19 cellular contexts compared by ENCODE assay signal in the genomic region with DNA sequence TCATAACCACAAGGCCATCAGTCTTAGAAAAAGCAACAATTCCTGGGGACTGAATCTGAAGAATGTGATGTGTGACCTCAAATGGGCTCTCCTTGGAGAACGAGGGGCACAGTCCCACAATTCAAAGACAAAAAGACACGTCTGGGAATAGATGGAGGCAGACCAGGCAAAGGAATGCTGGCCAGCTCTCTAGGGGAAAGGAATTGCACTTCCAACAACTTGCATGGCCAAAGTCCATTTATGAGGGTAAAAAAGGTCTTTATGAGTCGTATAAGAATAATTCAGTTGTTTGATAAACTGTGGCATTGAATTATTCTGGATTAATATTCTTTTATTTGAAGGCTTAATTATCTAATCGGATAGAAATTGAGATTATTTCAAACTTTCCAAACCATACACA.
DNase-seq lines count a peak whose midpoint lies in the region; ATAC-seq, FAIRE-seq and TF ChIP-seq lines count a peak whose summit lies in the region.
"Had no signal": no experiment of that assay in that cellular context is flagged by ENCODE, and none has a peak within 500 bp of the region (broad histone marks: within the 10 kb centered on the region; RNA-seq: fewer than 3 reads in every experiment).

No MANE protein-coding gene starts in this region.

- POLR2A ChIA-PET in SK-N-SH (lab: Yijun Ruan, JAX) = no interaction called here

- TF ChIP-seq CTCF in SK-N-SH (IDR thresholded peaks at IDR 0.05) (no peak), GM13976 (IDR thresholded peaks at IDR 0.05; ENCODE audit: borderline replicate concordance, control extremely low read depth, extremely low read depth, insufficient read depth, missing control alignments) (no peak)

- H4K20me1 ChIP-seq in SK-N-SH (ENCODE audit: insufficient read depth) = no peaks in the 10 kb centered on the region
- H4K20me1 ChIP-seq: BLaER1 had no signal

- WGBS in SK-N-SH (ENCODE audit: low lambda C conversion rate) = 63% methylated on average over 4 of the region's 4 CpGs

- no peaks in the 10 kb centered on the region for H3F3A ChIP-seq in SK-N-SH (replicated peaks; ENCODE audit: insufficient read depth)

- H3K79me2 ChIP-seq in SK-N-SH (ENCODE audit: insufficient read depth) = no peaks in the 10 kb centered on the region

- H3K9me3 ChIP-seq in SK-N-SH = no peaks in the 10 kb centered on the region
- H3K9me3 ChIP-seq: A549, BLaER1, HAP-1 had no signal

- DNase-seq in SK-N-SH = no peak
- peak; percentile 10 for DNase-seq in LoVo (ENCODE audit: low spot score)
- DNase-seq in left colon = no peak
- DNase-seq in RCC 7860 (ENCODE audit: low spot score) = no peak
- no peak for DNase-seq in GM13976 (ENCODE audit: low spot score)
- no peak for DNase-seq in activated gamma-delta T cell treated with Interleukin-2 at 50 U/mL for 16 hours
- DNase-seq: CD4-positive, alpha-beta memory T cell; DMS153; DMS79 had no signal

- H3K9ac ChIP-seq in SK-N-SH = no peak overlapping the region
- H3K9ac ChIP-seq: BLaER1, GM23248 had no signal

- H3K4me2 ChIP-seq in SK-N-SH = no peak overlapping the region
- H3K4me2 ChIP-seq: A549, BLaER1 had no signal

- H2AFZ ChIP-seq in SK-N-SH (ENCODE audit: low read depth) = no peak overlapping the region
- H2AFZ ChIP-seq: GM23248 had no signal

- no peaks in the 10 kb centered on the region for H3K36me3 ChIP-seq in SK-N-SH (replicated peaks in 1 of 2; ENCODE audit: control insufficient read depth in 1 of 2, insufficient read depth in 2 of 2, low read length in 1 of 2)
- H3K36me3 ChIP-seq: BLaER1, HAP-1 had no signal

- intact Hi-C loops in left colon (cut with DNase I, micrococcal nuclease) = no loop called here

- ATAC-seq in SK-N-SH treated with all-trans-retinoic acid at 6 μM for 48 hours (peak; percentile 56), left colon (peak; percentile 64)

- no peaks in the 10 kb centered on the region; a peak in 1 of 4 replicates for H3K4me1 ChIP-seq in SK-N-SH (ENCODE audit: control insufficient read depth in 1 of 2, insufficient read depth in 2 of 2, low read depth in 1 of 2, low read length in 1 of 2)
- H3K4me1 ChIP-seq: A549, BLaER1, HAP-1 had no signal

- CTCF ChIA-PET in SK-N-SH (lab: Yijun Ruan, JAX) = interaction anchor here (0.6 to 11.1 kb wide), 4 partner anchors 9 to 403 kb away, joined by 3 to 142 read pairs (median 24); no protein-coding TSS in a partner anchor

- no peak for TF ChIP-seq RAD21 in SK-N-SH (IDR thresholded peaks at IDR 0.05; ENCODE audit: low read length)

- no peak overlapping the region for H3K27ac ChIP-seq in SK-N-SH (ENCODE audit: low read depth in 2 of 2, low read length in 1 of 2)
- H3K27ac ChIP-seq: 22Rv1, A549, BLaER1, GM23248, HL-60 had no signal

- no peak for FAIRE-seq in RCC 7860 (lab: Jason Lieb, UNC)
- FAIRE-seq: A549, G401.6, GM12891, GM18507 had no signal

- H3K4me3 ChIP-seq in SK-N-SH (ENCODE audit: low read depth in 2 of 2, low read length in 1 of 2) = no peak overlapping the region
- H3K4me3 ChIP-seq: A549, BLaER1, GM23248, HAP-1 had no signal

- no peaks in the 10 kb centered on the region for H3K27me3 ChIP-seq in SK-N-SH (ENCODE audit: insufficient read depth)
- H3K27me3 ChIP-seq: BLaER1 had no signal

- in situ Hi-C loops in GM13976 (cut with MboI; ENCODE audit: low sequenced_read_pairs, unreplicated experiment) = no loop called here

- TF ChIP-seq EP300 in SK-N-SH (IDR thresholded peaks at IDR 0.05; ENCODE audit: borderline replicate concordance in 1 of 2, low read depth in 1 of 2, low read length in 1 of 2) = no peak

- H3K9me2 ChIP-seq in SK-N-SH = no peaks in the 10 kb centered on the region

TF ChIP-seq in SK-N-SH treated with all-trans-retinoic acid at 6 μM for 48 hours, 23 proteins besides CTCF, POLR2A, EP300 and RAD21:
- TF ChIP-seq, protein P1, sequence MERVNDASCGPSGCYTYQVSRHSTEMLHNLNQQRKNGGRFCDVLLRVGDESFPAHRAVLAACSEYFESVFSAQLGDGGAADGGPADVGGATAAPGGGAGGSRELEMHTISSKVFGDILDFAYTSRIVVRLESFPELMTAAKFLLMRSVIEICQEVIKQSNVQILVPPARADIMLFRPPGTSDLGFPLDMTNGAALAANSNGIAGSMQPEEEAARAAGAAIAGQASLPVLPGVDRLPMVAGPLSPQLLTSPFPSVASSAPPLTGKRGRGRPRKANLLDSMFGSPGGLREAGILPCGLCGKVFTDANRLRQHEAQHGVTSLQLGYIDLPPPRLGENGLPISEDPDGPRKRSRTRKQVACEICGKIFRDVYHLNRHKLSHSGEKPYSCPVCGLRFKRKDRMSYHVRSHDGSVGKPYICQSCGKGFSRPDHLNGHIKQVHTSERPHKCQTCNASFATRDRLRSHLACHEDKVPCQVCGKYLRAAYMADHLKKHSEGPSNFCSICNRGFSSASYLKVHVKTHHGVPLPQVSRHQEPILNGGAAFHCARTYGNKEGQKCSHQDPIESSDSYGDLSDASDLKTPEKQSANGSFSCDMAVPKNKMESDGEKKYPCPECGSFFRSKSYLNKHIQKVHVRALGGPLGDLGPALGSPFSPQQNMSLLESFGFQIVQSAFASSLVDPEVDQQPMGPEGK (CRISPR knock-in tag; IDR thresholded peaks at IDR 0.05; ENCODE audit: borderline replicate concordance) = no peak
- TF ChIP-seq ZNF565 (CRISPR knock-in tag; conservative IDR thresholded peaks at IDR 0.05; ENCODE audit: low read depth) (no peak), ZNF70 (CRISPR knock-in tag; IDR thresholded peaks at IDR 0.05) (no peak), RARB (CRISPR knock-in tag; IDR thresholded peaks at IDR 0.05) (no peak)

TF ChIP-seq in SK-N-SH, 30 proteins besides CTCF, POLR2A, EP300 and RAD21:
- no peak for TF ChIP-seq SIN3A (IDR thresholded peaks at IDR 0.05; ENCODE audit: borderline replicate concordance, low read depth, low read length)
- TF ChIP-seq, protein P2, sequence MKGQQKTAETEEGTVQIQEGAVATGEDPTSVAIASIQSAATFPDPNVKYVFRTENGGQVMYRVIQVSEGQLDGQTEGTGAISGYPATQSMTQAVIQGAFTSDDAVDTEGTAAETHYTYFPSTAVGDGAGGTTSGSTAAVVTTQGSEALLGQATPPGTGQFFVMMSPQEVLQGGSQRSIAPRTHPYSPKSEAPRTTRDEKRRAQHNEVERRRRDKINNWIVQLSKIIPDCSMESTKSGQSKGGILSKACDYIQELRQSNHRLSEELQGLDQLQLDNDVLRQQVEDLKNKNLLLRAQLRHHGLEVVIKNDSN (IDR thresholded peaks at IDR 0.05; ENCODE audit: borderline replicate concordance, low read depth) = no peak
- no peak for TF ChIP-seq TAF1 (IDR thresholded peaks at IDR 0.05; ENCODE audit: borderline replicate concordance, low read depth, low read length)
